Comparison of ENCODE assay signal across 21 cellular contexts in genomic region chr12:1481326-1481725, GRCh38.
DNase-seq lines count a peak whose midpoint lies in the region; ATAC-seq, FAIRE-seq and TF ChIP-seq lines count a peak whose summit lies in the region.
"Had no signal": no experiment of that assay in that cellular context is flagged by ENCODE, and none has a peak within 500 bp of the region (broad histone marks: within the 10 kb centered on the region; RNA-seq: fewer than 3 reads in every experiment).

No MANE protein-coding gene starts in this region.

- H3K4me1 Mint-ChIP-seq in HFFc6 (ENCODE audit: low read depth): peaks cover 13% of the 10 kb centered on the region
- H3K4me1 Mint-ChIP-seq in brain: peaks cover 10% of the 10 kb centered on the region
- H3K4me1 Mint-ChIP-seq: CD14-positive monocyte had no signal

- no peaks in the 10 kb centered on the region; the same call in none of the 2 replicates for H3K27me3 Mint-ChIP-seq in HFFc6 (ENCODE audit: insufficient read depth)
- H3K27me3 Mint-ChIP-seq in brain: no peaks in the 10 kb centered on the region

- intact Hi-C loops in tibial artery (cut with DNase I; ENCODE audit: low total_unique reads): no loop called here
- intact Hi-C loops in left colon (cut with DNase I, micrococcal nuclease): no loop called here

- H3K9me3 ChIP-seq in keratinocyte (ENCODE audit: control insufficient read depth, low read depth, low read length) (no peaks in the 10 kb centered on the region), tibial artery (no peaks in the 10 kb centered on the region)
- H3K9me3 ChIP-seq: Caco-2 had no signal

- peaks cover 4% of the 10 kb centered on the region for H3K9me3 Mint-ChIP-seq in HFFc6
- no peaks in the 10 kb centered on the region for H3K9me3 Mint-ChIP-seq in brain

- H3K36me3 Mint-ChIP-seq in HFFc6 (ENCODE audit: low read depth) (peaks cover 41% of the 10 kb centered on the region), brain (peaks cover 23% of the 10 kb centered on the region)

- ATAC-seq in HG03439 (IDR thresholded peaks at IDR 0.05; ENCODE audit: unreplicated experiment) (no peak), left colon (no peak)
- ATAC-seq: Panc1 had no signal

- H3K27me3 ChIP-seq in keratinocyte (ENCODE audit: control insufficient read depth, extremely low read depth, insufficient read depth, low read length): no peaks in the 10 kb centered on the region
- no peaks in the 10 kb centered on the region for H3K27me3 ChIP-seq in tibial artery

- H3K4me1 ChIP-seq in keratinocyte (ENCODE audit: control insufficient read depth, extremely low read depth, insufficient read depth, low read length) (peaks cover 10% of the 10 kb centered on the region), tibial artery (peaks cover 0 to 18% (median 2%) of the 10 kb centered on the region in 4 donors)
- H3K4me1 ChIP-seq: Caco-2 had no signal

- FAIRE-seq in keratinocyte (lab: Jason Lieb, UNC): peak; percentile 17
- FAIRE-seq: GM12892, H1 had no signal

- H3K9ac ChIP-seq in keratinocyte (ENCODE audit: control insufficient read depth, extremely low read depth, insufficient read depth, low read length): no peak overlapping the region

- H3K4me3 Mint-ChIP-seq in HFFc6 (no peak overlapping the region; the same call in 1 of the 2 replicates), brain (peak overlapping the region in 1 of 5 experiments; percentile 5)
- H3K4me3 Mint-ChIP-seq: CD14-positive monocyte had no signal

- dilution Hi-C loops in keratinocyte (cut with MboI; ENCODE audit: extremely low pct_ligation_motif_present, low sequenced_read_pairs): no loop called here

- TF ChIP-seq CTCF in HFFc6 (IDR thresholded peaks at IDR 0.05) (no peak), brain (conservative IDR thresholded peaks at IDR 0.05) (no peak), keratinocyte (optimal IDR thresholded peaks at IDR 0.05 in 1 of 3, IDR thresholded peaks at IDR 0.05 in 1 of 3, conservative IDR thresholded peaks at IDR 0.05 in 1 of 3; ENCODE audit: extremely low read depth in 1 of 3, insufficient read depth in 2 of 3, low read length in 3 of 3) (no peak), tibial artery (IDR thresholded peaks at IDR 0.05) (no peak)

- H3K79me2 ChIP-seq in keratinocyte (ENCODE audit: control insufficient read depth, insufficient read depth, low read length): no peaks in the 10 kb centered on the region

- H3K9me1 ChIP-seq in keratinocyte (ENCODE audit: control insufficient read depth, extremely low read depth, insufficient read depth, low read length): no peaks in the 10 kb centered on the region

- H2AFZ ChIP-seq in keratinocyte (ENCODE audit: control insufficient read depth, low read length): no peak overlapping the region

- H3K27ac Mint-ChIP-seq in HFFc6: peak overlapping the region; percentile 67
- H3K27ac Mint-ChIP-seq in brain: peak overlapping the region in 3 of 5 experiments; percentile 13 to 54 (median 21)

- H3K27ac ChIP-seq in keratinocyte (ENCODE audit: control insufficient read depth, insufficient read depth, low read length): no peak overlapping the region
- H3K27ac ChIP-seq in tibial artery: peak overlapping the region; percentile 37 to 56

- no peak overlapping the region for H3K4me3 ChIP-seq in keratinocyte (ENCODE audit: control insufficient read depth in 2 of 3, extremely low read depth in 1 of 3, insufficient read depth in 2 of 3, low read depth in 1 of 3, low read length in 3 of 3)
- no peak overlapping the region for H3K4me3 ChIP-seq in tibial artery

- H4K20me1 ChIP-seq in keratinocyte (ENCODE audit: control insufficient read depth, extremely low read depth, insufficient read depth, low read length): no peaks in the 10 kb centered on the region

- H3K4me2 ChIP-seq in keratinocyte (ENCODE audit: control insufficient read depth, extremely low read depth, insufficient read depth, low read depth, low read length): no peak overlapping the region

- DNase-seq in HFFc6: no peak
- no peak for DNase-seq in keratinocyte (ENCODE audit: low read depth, low spot score)
- no peak for DNase-seq in tibial artery
- no peak for DNase-seq in kidney glomerular epithelial cell (lab: John Stamatoyannopoulos, UW)
- no peak for DNase-seq in left colon
- DNase-seq: ACHN, AML-193, Caco-2, DMS153, KG1, NCI-H1048, NCI-H1436 treated with DMSO at 0.1 percent for 48 hours, NCI-H2081, NCI-H510A, NCI-H774 had no signal

- H3K36me3 ChIP-seq in keratinocyte (ENCODE audit: control insufficient read depth in 2 of 2, extremely low read depth in 1 of 2, insufficient read depth in 2 of 2, low read length in 2 of 2): no peaks in the 10 kb centered on the region
- H3K36me3 ChIP-seq in tibial artery: peaks cover 0 to 6% (median 0%) of the 10 kb centered on the region in 3 donors
